In genomic region chr15:64046347-64047153, GRCh38 we compare ENCODE assay signal across 8 cellular contexts. TPM values are rescaled to one million over a fixed set of nuclear protein-coding genes. Genes with fewer than 3 reads are reported as not detected.
DNase-seq lines count a peak whose midpoint lies in the region; ATAC-seq, FAIRE-seq and TF ChIP-seq lines count a peak whose summit lies in the region.

Gene DAPK2, minus strand, starts transcription at chr15:64046485. Its CDS starts 6,224 bp downstream, at chr15:64040261.

- H3K9me2 ChIP-seq in Karpas-422 (replicated peaks; ENCODE audit: insufficient read depth, low read length) = no peaks in the 10 kb centered on the region

- H3K36me3 ChIP-seq in Karpas-422 (ENCODE audit: insufficient read depth, low read length) (0 out of 2 replicates have a peak, but pooled peaks cover 5% of the 10 kb centered on the region), aorta (ENCODE audit: control insufficient read depth in 1 of 2, insufficient read depth in 2 of 2, low read length in 1 of 2) (no peaks in the 10 kb centered on the region)

- no peak for FAIRE-seq in GM19239 (lab: Jason Lieb, UNC)

- H3K79me2 ChIP-seq in Karpas-422 (ENCODE audit: low read length) = peaks cover 44% of the 10 kb centered on the region

- peak; percentile 88 for ATAC-seq in aorta (ENCODE audit: low FRiP score)

- H3K27me3 ChIP-seq in Karpas-422 (ENCODE audit: low read length) (no peaks in the 10 kb centered on the region), aorta (ENCODE audit: control insufficient read depth in 1 of 2, insufficient read depth in 2 of 2, low read length in 1 of 2) (no peaks in the 10 kb centered on the region)

- DNase-seq in AG20443 (ENCODE audit: low spot score) (peak; percentile 97), GM19239 (ENCODE audit: insufficient read length, low spot score) (peak; percentile 88), Karpas-422 (peak; percentile 88), T1000 (lab: John Stamatoyannopoulos, UW) (peak; percentile 69), astrocyte of the hippocampus (ENCODE audit: low read depth, low spot score) (peak; percentile 89), hippocampal formation (lab: John Stamatoyannopoulos, UW) (peak; percentile 48 to 69), retinal pigment epithelial cell (ENCODE audit: low read depth) (no peak), aorta (peak; percentile 77 to 89)

- peaks cover 62% of the 10 kb centered on the region for H3K4me1 ChIP-seq in Karpas-422 (ENCODE audit: low read length)
- H3K4me1 ChIP-seq in aorta (ENCODE audit: control insufficient read depth in 1 of 2, insufficient read depth in 2 of 2, low read length in 2 of 2) = no peaks in the 10 kb centered on the region

- H2AFZ ChIP-seq in Karpas-422 (ENCODE audit: low read length) = peak within 1 kb of the TSS; percentile 79; the same call in 1 of the 2 replicates

- H3K9ac ChIP-seq in Karpas-422 (ENCODE audit: low read length) = peak within 1 kb of the TSS; percentile 74

- peak within 1 kb of the TSS; percentile 85 for H3K27ac ChIP-seq in Karpas-422 (ENCODE audit: low read length)
- no peak within 1 kb of the TSS for H3K27ac ChIP-seq in aorta (ENCODE audit: low read depth in 1 of 2, low read length in 2 of 2)

- H3K9me3 ChIP-seq in Karpas-422 (ENCODE audit: low read length) (no peaks in the 10 kb centered on the region), aorta (ENCODE audit: control insufficient read depth, low read length) (no peaks in the 10 kb centered on the region)

- WGBS in aorta, 2 donors = 6 to 11% methylated on average over 31 to 69 of the region's 69 CpGs

- peak within 1 kb of the TSS; percentile 79 for H3K4me2 ChIP-seq in Karpas-422 (ENCODE audit: low read depth, low read length, poor library complexity, severe bottlenecking)

- intact Hi-C loops in aorta (cut with DNase I) = loop anchor here (5.0 to 10.0 kb wide), 3 partner anchors 104 to 294 kb away; no protein-coding TSS in a partner anchor

- TF ChIP-seq CTCF in retinal pigment epithelial cell (conservative IDR thresholded peaks at IDR 0.05; ENCODE audit: low read depth, low read length) = peak; percentile 63

- no peaks in the 10 kb centered on the region for H4K20me1 ChIP-seq in Karpas-422 (ENCODE audit: insufficient read depth, low read depth, low read length)

- H3K4me3 ChIP-seq in Karpas-422 (ENCODE audit: low read length) (peak within 1 kb of the TSS; percentile 70), retinal pigment epithelial cell (ENCODE audit: low read length) (peak within 1 kb of the TSS; percentile 53), aorta (ENCODE audit: low read length in 2 of 2) (peak within 1 kb of the TSS; percentile 37 to 85)

RNA-seq across cellular contexts. Expression of gene DAPK2, which starts in this region (rescaled TPM):
- 40.4 and 56.4 TPM in 2 replicates for total RNA-seq in Karpas-422 (2014; rRNA removed; shearing (Covaris generic); ENCODE audit: low replicate concordance)
- 1 to 10 TPM; 6.0 to 8.0 TPM for total RNA-seq in aorta
- polyA plus RNA-seq in aorta = 1 to 10 TPM; 2.0 to 8.1 TPM
